In the genomic region with DNA sequence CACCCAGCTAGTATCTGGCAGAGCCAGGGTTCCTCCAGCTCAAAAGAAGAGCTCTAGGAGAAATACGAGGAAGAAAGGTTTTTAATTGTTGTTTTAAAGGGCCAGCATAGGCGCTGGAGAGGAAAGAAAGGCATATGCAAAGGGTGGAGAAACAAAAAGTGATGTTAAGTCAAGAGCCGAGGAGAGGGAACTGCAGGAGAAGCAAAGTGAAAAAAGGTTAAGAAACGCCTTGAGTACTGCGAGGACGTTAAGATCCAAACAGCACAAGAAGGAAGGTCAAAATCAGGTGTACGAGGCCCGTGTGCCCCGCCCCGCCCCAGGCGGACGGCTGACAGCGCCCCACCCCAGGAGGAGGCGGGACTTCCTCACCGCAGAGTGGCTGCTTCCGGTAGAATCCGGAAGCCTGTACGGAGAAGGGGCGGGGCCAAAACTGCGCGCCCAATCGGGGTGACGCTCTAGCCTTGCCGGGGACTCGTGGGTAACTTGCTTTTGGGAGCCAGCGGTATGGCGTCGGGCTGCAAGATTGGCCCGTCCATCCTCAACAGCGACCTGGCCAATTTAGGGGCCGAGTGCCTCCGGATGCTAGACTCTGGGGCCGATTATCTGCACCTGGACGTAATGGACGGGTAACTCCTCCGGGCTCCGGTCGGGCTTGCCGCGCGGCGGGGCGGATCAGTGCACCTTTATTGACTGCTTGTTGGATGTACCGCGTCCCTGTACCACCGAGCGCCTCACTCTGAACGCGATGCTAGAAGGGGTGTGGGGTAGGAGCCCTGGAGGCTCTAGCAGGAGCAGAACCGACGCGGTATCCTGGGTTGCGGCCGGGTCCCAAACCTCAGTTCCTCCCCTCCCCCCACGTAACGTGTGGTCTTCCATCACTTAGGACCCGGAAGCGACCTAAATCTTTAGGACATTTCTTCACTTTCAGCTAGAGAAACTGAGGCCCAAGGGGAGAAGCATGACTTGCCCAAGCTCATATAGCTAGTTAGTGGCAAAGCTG, we compare ENCODE assay signal across 1 cellular context.
TF ChIP-seq lines count a peak whose summit lies in the region.

A gene (plus strand): TSS at position 481 of the 1,000 bp plus-strand sequence. CDS start 24 bp downstream, at position 505.

TF ChIP-seq in HepG2, 621 proteins besides CTCF, POLR2A, EP300 and RAD21 (continued from another document and continues in another):
- TF ChIP-seq, protein P1, sequence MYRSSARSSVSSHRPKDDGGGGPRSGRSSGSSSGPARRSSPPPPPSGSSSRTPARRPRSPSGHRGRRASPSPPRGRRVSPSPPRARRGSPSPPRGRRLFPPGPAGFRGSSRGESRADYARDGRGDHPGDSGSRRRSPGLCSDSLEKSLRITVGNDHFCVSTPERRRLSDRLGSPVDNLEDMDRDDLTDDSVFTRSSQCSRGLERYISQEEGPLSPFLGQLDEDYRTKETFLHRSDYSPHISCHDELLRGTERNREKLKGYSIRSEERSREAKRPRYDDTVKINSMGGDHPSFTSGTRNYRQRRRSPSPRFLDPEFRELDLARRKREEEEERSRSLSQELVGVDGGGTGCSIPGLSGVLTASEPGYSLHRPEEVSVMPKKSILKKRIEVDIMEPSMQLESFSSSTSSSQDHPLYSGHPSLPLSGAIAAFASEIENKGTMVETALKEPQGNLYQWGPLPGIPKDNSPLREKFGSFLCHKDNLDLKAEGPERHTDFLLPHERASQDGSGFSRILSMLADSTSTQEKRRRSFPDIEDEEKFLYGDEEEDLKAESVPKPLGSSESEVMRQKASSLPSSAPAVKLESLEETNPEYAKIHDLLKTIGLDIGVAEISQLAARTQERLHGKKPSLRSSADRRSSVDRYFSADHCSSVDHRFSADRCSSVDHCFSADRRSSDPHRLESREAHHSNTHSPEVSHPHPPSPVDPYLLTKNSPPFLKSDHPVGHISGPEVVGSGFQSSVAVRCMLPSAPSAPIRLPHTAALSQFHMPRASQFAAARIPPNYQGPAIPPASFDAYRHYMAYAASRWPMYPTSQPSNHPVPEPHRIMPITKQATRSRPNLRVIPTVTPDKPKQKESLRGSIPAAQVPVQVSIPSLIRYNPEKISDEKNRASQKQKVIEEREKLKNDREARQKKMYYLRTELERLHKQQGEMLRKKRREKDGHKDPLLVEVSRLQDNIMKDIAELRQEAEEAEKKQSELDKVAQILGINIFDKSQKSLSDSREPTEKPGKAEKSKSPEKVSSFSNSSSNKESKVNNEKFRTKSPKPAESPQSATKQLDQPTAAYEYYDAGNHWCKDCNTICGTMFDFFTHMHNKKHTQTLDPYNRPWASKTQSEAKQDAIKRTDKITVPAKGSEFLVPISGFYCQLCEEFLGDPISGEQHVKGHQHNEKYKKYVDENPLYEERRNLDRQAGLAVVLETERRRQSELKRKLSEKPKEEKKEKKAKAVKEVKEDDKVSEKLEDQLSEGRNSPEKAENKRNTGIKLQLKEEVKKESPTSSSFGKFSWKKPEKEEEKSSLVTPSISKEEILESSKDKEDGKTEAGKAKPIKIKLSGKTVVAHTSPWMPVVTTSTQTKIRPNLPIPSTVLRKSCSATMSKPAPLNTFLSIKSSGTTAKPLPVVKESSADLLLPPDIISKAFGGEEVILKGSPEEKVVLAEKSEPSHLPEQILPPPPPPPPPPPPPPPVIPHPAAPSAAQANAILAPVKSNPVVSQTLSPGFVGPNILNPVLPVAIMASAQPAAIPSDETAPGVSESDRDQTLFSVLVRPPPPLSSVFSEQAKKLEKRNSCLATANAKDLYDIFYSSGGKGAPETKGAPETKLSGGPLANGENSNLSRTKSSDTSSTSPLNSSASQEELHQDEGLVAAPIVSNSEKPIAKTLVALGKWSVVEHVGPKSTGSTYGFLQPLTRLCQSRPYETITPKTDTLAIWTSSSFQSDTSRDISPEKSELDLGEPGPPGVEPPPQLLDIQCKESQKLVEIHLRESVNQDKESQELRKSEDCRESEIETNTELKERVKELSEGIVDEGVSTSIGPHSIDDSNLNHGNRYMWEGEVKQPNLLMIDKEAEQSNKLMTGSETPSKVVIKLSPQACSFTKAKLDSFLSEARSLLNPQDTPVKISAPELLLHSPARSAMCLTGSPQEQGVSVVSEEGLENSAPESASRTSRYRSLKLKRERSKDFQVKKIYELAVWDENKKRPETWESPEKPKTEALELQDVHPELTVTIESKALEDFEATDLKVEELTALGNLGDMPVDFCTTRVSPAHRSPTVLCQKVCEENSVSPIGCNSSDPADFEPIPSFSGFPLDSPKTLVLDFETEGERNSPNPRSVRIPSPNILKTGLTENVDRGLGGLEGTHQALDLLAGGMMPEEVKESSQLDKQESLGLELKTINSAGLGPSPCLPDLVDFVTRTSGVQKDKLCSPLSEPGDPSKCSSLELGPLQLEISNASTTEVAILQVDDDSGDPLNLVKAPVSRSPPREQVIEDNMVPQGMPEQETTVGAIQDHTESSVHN (CRISPR knock-in tag; IDR thresholded peaks at IDR 0.05), result no peak
- TF ChIP-seq ZNF234 (CRISPR knock-in tag; conservative IDR thresholded peaks at IDR 0.05) (no peak), ZSCAN29 (CRISPR knock-in tag; conservative IDR thresholded peaks at IDR 0.05) (no peak), ZNF30 (CRISPR knock-in tag; IDR thresholded peaks at IDR 0.05) (0 out of 2 replicates have a peak, but pooled peaks have one; percentile 18), ESRRA (CRISPR knock-in tag; IDR thresholded peaks at IDR 0.05; ENCODE audit: low read depth) (no peak; the same call in 1 of the 2 replicates), ZNF564 (CRISPR knock-in tag; IDR thresholded peaks at IDR 0.05) (peak; percentile 87; the same call in 1 of the 2 replicates), NBN (conservative IDR thresholded peaks at IDR 0.05) (no peak), ATAD3A (CRISPR knock-in tag; IDR thresholded peaks at IDR 0.05) (no peak), DNMT1 (CRISPR knock-in tag; IDR thresholded peaks at IDR 0.05) (no peak), SIX1 (CRISPR knock-in tag; IDR thresholded peaks at IDR 0.05; ENCODE audit: borderline replicate concordance) (no peak), PHF5A (CRISPR knock-in tag; IDR thresholded peaks at IDR 0.05; ENCODE audit: low read depth, unreplicated experiment) (peak; percentile 25), PAF1 (CRISPR knock-in tag; IDR thresholded peaks at IDR 0.05) (no peak), HNRNPLL (IDR thresholded peaks at IDR 0.05; ENCODE audit: low read depth, low read length, poor library complexity, severe bottlenecking) (peak; percentile 76), ZNF180 (CRISPR knock-in tag; IDR thresholded peaks at IDR 0.05; ENCODE audit: borderline replicate concordance, low read depth) (no peak), TCF7 (IDR thresholded peaks at IDR 0.05; ENCODE audit: low read depth) (no peak), SRY (CRISPR knock-in tag; IDR thresholded peaks at IDR 0.05) (no peak), ZNF790 (CRISPR knock-in tag; IDR thresholded peaks at IDR 0.05; ENCODE audit: borderline replicate concordance) (no peak), ZNF382 (CRISPR knock-in tag; IDR thresholded peaks at IDR 0.05; ENCODE audit: borderline replicate concordance) (no peak), ZNF761 (CRISPR knock-in tag; conservative IDR thresholded peaks at IDR 0.05) (peak; percentile 85), MAFF (IDR thresholded peaks at IDR 0.05; ENCODE audit: low read depth, low read length) (no peak), SAP130 (CRISPR knock-in tag; IDR thresholded peaks at IDR 0.05; ENCODE audit: low read depth) (peak; percentile 95), ZNF510 (CRISPR knock-in tag; IDR thresholded peaks at IDR 0.05; ENCODE audit: low read depth) (0 out of 2 replicates have a peak, but pooled peaks have one; percentile 52), IRF2 (CRISPR knock-in tag; IDR thresholded peaks at IDR 0.05) (peak; percentile 92), ZNF232 (CRISPR knock-in tag; IDR thresholded peaks at IDR 0.05; ENCODE audit: borderline replicate concordance) (peak; percentile 22; the same call in 1 of the 2 replicates), FOXK1 (CRISPR knock-in tag; IDR thresholded peaks at IDR 0.05; ENCODE audit: borderline replicate concordance, low read depth) (peak; percentile 81; the same call in 1 of the 2 replicates)
- TF ChIP-seq, protein P2, sequence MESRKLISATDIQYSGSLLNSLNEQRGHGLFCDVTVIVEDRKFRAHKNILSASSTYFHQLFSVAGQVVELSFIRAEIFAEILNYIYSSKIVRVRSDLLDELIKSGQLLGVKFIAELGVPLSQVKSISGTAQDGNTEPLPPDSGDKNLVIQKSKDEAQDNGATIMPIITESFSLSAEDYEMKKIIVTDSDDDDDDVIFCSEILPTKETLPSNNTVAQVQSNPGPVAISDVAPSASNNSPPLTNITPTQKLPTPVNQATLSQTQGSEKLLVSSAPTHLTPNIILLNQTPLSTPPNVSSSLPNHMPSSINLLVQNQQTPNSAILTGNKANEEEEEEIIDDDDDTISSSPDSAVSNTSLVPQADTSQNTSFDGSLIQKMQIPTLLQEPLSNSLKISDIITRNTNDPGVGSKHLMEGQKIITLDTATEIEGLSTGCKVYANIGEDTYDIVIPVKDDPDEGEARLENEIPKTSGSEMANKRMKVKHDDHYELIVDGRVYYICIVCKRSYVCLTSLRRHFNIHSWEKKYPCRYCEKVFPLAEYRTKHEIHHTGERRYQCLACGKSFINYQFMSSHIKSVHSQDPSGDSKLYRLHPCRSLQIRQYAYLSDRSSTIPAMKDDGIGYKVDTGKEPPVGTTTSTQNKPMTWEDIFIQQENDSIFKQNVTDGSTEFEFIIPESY (CRISPR knock-in tag; IDR thresholded peaks at IDR 0.05), result no peak
- TF ChIP-seq, protein P3, sequence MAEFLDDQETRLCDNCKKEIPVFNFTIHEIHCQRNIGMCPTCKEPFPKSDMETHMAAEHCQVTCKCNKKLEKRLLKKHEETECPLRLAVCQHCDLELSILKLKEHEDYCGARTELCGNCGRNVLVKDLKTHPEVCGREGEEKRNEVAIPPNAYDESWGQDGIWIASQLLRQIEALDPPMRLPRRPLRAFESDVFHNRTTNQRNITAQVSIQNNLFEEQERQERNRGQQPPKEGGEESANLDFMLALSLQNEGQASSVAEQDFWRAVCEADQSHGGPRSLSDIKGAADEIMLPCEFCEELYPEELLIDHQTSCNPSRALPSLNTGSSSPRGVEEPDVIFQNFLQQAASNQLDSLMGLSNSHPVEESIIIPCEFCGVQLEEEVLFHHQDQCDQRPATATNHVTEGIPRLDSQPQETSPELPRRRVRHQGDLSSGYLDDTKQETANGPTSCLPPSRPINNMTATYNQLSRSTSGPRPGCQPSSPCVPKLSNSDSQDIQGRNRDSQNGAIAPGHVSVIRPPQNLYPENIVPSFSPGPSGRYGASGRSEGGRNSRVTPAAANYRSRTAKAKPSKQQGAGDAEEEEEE (CRISPR knock-in tag; IDR thresholded peaks at IDR 0.05; ENCODE audit: borderline replicate concordance), result no peak
- TF ChIP-seq, protein P4, sequence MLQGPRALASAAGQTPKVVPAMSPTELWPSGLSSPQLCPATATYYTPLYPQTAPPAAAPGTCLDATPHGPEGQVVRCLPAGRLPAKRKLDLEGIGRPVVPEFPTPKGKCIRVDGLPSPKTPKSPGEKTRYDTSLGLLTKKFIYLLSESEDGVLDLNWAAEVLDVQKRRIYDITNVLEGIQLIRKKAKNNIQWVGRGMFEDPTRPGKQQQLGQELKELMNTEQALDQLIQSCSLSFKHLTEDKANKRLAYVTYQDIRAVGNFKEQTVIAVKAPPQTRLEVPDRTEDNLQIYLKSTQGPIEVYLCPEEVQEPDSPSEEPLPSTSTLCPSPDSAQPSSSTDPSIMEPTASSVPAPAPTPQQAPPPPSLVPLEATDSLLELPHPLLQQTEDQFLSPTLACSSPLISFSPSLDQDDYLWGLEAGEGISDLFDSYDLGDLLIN (CRISPR knock-in tag; IDR thresholded peaks at IDR 0.05; ENCODE audit: borderline replicate concordance), result no peak; the same call in 1 of the 2 replicates
- TF ChIP-seq, protein P5, sequence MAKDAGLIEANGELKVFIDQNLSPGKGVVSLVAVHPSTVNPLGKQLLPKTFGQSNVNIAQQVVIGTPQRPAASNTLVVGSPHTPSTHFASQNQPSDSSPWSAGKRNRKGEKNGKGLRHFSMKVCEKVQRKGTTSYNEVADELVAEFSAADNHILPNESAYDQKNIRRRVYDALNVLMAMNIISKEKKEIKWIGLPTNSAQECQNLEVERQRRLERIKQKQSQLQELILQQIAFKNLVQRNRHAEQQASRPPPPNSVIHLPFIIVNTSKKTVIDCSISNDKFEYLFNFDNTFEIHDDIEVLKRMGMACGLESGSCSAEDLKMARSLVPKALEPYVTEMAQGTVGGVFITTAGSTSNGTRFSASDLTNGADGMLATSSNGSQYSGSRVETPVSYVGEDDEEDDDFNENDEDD (CRISPR knock-in tag; IDR thresholded peaks at IDR 0.05; ENCODE audit: borderline replicate concordance), result peak; percentile 82; the same call in 1 of the 2 replicates
- TF ChIP-seq, protein P6, sequence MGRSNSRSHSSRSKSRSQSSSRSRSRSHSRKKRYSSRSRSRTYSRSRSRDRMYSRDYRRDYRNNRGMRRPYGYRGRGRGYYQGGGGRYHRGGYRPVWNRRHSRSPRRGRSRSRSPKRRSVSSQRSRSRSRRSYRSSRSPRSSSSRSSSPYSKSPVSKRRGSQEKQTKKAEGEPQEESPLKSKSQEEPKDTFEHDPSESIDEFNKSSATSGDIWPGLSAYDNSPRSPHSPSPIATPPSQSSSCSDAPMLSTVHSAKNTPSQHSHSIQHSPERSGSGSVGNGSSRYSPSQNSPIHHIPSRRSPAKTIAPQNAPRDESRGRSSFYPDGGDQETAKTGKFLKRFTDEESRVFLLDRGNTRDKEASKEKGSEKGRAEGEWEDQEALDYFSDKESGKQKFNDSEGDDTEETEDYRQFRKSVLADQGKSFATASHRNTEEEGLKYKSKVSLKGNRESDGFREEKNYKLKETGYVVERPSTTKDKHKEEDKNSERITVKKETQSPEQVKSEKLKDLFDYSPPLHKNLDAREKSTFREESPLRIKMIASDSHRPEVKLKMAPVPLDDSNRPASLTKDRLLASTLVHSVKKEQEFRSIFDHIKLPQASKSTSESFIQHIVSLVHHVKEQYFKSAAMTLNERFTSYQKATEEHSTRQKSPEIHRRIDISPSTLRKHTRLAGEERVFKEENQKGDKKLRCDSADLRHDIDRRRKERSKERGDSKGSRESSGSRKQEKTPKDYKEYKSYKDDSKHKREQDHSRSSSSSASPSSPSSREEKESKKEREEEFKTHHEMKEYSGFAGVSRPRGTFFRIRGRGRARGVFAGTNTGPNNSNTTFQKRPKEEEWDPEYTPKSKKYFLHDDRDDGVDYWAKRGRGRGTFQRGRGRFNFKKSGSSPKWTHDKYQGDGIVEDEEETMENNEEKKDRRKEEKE (IDR thresholded peaks at IDR 0.05), result no peak
- TF ChIP-seq, protein P7, sequence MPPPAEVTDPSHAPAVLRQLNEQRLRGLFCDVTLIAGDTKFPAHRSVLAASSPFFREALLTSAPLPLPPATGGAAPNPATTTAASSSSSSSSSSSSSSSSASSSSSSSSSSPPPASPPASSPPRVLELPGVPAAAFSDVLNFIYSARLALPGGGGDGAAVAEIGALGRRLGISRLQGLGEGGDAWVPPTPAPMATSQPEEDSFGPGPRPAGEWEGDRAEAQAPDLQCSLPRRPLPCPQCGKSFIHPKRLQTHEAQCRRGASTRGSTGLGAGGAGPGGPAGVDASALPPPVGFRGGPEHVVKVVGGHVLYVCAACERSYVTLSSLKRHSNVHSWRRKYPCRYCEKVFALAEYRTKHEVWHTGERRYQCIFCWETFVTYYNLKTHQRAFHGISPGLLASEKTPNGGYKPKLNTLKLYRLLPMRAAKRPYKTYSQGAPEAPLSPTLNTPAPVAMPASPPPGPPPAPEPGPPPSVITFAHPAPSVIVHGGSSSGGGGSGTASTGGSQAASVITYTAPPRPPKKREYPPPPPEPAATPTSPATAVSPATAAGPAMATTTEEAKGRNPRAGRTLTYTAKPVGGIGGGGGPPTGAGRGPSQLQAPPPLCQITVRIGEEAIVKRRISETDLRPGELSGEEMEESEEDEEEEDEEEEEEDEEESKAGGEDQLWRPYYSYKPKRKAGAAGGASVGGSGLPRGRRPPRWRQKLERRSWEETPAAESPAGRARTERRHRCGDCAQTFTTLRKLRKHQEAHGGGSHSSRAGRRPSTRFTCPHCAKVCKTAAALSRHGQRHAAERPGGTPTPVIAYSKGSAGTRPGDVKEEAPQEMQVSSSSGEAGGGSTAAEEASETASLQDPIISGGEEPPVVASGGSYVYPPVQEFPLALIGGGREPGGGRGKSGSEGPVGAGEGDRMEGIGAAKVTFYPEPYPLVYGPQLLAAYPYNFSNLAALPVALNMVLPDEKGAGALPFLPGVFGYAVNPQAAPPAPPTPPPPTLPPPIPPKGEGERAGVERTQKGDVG (CRISPR knock-in tag; IDR thresholded peaks at IDR 0.05; ENCODE audit: borderline replicate concordance), result 0 out of 2 replicates have a peak, but pooled peaks have one; percentile 81
